Comparison of ENCODE assay signal across 1 cellular context in the genomic region with DNA sequence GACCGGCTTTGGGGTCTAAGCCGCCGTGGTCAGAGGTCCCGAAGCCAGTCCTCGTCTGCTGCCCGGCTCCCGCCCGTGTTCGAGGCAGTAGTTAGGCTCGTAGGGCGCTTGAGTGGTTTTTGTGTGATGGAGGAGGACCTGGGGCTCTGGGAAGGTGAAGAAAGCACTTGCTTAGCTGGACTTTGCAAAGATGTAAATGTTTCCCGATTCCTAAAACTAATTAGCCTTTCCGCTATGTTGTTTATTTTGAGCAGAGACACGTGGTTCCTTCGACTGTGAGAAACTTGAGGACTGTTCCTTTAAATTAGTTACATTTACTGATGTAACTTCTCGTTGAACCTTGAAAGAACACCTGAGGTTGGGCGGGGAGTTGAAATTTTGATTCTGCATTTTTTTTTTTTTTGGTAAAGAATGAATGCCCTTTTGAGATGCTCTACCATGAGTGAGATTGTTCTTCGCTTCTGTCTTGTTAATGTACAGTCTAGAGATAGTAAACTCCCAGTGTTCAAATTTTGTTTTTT.
TF ChIP-seq lines count a peak whose summit lies in the region.

No MANE protein-coding gene starts in this region.

TF ChIP-seq in HepG2, 621 proteins besides CTCF, POLR2A, EP300 and RAD21 (continued from another document):
- TF ChIP-seq, protein P1, sequence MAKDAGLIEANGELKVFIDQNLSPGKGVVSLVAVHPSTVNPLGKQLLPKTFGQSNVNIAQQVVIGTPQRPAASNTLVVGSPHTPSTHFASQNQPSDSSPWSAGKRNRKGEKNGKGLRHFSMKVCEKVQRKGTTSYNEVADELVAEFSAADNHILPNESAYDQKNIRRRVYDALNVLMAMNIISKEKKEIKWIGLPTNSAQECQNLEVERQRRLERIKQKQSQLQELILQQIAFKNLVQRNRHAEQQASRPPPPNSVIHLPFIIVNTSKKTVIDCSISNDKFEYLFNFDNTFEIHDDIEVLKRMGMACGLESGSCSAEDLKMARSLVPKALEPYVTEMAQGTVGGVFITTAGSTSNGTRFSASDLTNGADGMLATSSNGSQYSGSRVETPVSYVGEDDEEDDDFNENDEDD (CRISPR knock-in tag; IDR thresholded peaks at IDR 0.05; ENCODE audit: borderline replicate concordance): 0 out of 2 replicates have a peak, but pooled peaks have one; percentile 35
- TF ChIP-seq EEA1 (CRISPR knock-in tag; IDR thresholded peaks at IDR 0.05; ENCODE audit: borderline replicate concordance) (no peak), ZNF569 (CRISPR knock-in tag; IDR thresholded peaks at IDR 0.05; ENCODE audit: borderline replicate concordance) (0 out of 2 replicates have a peak, but pooled peaks have one; percentile 11), ZNF782 (CRISPR knock-in tag; IDR thresholded peaks at IDR 0.05; ENCODE audit: borderline replicate concordance) (0 out of 2 replicates have a peak, but pooled peaks have one; percentile 50), SP140L (CRISPR knock-in tag; IDR thresholded peaks at IDR 0.05; ENCODE audit: borderline replicate concordance) (peak; percentile 6; the same call in 1 of the 2 replicates), ESRRA (CRISPR knock-in tag; IDR thresholded peaks at IDR 0.05; ENCODE audit: low read depth) (peak; percentile 69; the same call in 1 of the 2 replicates), CC2D1A (CRISPR knock-in tag; IDR thresholded peaks at IDR 0.05) (0 out of 2 replicates have a peak, but pooled peaks have one; percentile 14), POLR2G (IDR thresholded peaks at IDR 0.05; ENCODE audit: low read depth, low read length) (no peak), ZNF335 (CRISPR knock-in tag; IDR thresholded peaks at IDR 0.05) (no peak), ZMYM4 (CRISPR knock-in tag; IDR thresholded peaks at IDR 0.05) (no peak), DPF2 (CRISPR knock-in tag; IDR thresholded peaks at IDR 0.05; ENCODE audit: borderline replicate concordance, low read depth) (0 out of 2 replicates have a peak, but pooled peaks have one; percentile 12), FOXA1 (IDR thresholded peaks at IDR 0.05) (no peak), FOXA1 (CRISPR knock-in tag; IDR thresholded peaks at IDR 0.05) (peak; percentile 59; the same call in 1 of the 2 replicates)
- TF ChIP-seq, protein P2, sequence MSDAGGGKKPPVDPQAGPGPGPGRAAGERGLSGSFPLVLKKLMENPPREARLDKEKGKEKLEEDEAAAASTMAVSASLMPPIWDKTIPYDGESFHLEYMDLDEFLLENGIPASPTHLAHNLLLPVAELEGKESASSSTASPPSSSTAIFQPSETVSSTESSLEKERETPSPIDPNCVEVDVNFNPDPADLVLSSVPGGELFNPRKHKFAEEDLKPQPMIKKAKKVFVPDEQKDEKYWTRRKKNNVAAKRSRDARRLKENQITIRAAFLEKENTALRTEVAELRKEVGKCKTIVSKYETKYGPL (CRISPR knock-in tag; IDR thresholded peaks at IDR 0.05): peak; percentile 8; the same call in 1 of the 2 replicates
- TF ChIP-seq, protein P3, sequence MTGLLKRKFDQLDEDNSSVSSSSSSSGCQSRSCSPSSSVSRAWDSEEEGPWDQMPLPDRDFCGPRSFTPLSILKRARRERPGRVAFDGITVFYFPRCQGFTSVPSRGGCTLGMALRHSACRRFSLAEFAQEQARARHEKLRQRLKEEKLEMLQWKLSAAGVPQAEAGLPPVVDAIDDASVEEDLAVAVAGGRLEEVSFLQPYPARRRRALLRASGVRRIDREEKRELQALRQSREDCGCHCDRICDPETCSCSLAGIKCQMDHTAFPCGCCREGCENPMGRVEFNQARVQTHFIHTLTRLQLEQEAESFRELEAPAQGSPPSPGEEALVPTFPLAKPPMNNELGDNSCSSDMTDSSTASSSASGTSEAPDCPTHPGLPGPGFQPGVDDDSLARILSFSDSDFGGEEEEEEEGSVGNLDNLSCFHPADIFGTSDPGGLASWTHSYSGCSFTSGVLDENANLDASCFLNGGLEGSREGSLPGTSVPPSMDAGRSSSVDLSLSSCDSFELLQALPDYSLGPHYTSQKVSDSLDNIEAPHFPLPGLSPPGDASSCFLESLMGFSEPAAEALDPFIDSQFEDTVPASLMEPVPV (CRISPR knock-in tag; IDR thresholded peaks at IDR 0.05): no peak
- TF ChIP-seq, protein P4, sequence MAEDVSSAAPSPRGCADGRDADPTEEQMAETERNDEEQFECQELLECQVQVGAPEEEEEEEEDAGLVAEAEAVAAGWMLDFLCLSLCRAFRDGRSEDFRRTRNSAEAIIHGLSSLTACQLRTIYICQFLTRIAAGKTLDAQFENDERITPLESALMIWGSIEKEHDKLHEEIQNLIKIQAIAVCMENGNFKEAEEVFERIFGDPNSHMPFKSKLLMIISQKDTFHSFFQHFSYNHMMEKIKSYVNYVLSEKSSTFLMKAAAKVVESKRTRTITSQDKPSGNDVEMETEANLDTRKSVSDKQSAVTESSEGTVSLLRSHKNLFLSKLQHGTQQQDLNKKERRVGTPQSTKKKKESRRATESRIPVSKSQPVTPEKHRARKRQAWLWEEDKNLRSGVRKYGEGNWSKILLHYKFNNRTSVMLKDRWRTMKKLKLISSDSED (CRISPR knock-in tag; IDR thresholded peaks at IDR 0.05): peak; percentile 69; the same call in 1 of the 2 replicates
- TF ChIP-seq, protein P5, sequence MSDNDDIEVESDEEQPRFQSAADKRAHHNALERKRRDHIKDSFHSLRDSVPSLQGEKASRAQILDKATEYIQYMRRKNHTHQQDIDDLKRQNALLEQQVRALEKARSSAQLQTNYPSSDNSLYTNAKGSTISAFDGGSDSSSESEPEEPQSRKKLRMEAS (IDR thresholded peaks at IDR 0.05): peak; percentile 75
